ENCODE assay signal across 8 cellular contexts in the genomic region with DNA sequence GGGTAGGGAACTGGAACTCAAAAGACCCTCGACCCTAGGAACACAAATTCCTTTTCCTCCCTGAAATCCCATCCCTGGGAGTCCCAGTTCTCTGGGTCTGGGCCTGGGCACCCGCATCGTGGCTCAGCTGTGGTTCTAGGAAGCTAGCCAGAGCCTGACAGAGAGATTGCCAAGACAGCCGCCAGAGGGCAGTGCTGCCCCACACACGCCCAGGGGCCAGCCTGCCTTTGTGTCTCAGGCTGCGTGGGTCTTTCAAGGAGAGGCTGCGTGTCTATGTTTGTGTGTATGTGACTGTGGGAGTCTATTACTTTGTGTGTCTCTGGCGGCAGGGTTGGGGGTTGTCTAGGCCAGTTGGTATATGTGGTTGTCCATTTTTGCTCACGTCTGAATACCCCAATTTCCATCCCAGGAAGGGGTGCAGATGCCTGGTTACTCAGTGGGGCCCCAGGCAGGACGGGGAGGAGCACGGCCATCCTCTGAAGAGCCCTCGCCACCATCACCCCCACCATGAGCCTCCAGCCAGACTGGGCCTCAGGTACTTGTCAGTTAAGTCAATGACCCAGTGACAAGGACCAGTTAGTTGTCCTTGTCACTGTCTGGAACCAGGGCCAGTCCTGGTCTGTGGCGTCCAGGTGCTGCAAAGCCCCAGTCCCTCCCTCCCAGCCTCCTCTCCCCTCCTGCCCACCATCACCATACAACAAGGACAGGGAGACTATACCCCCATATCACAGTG. TPM values are rescaled to one million over a fixed set of nuclear protein-coding genes. Genes with fewer than 3 reads are reported as not detected.
DNase-seq lines count a peak whose midpoint lies in the region; ATAC-seq and TF ChIP-seq lines count a peak whose summit lies in the region.

No MANE protein-coding gene starts in this region.

- POLR2A ChIA-PET in A673 (lab: Charles Lee; ENCODE audit: low non-redundant PET): no interaction called here
- POLR2A ChIA-PET in naive thymus-derived CD8-positive, alpha-beta T cell (lab: Charles Lee): interaction anchor here (0.5 to 4.7 kb wide), 4 partner anchors 203 to 788 kb away, joined by 3 to 22 read pairs (median 12); a partner anchor contains a TSS

- ATAC-seq in GM18861 (IDR thresholded peaks at IDR 0.05; ENCODE audit: unreplicated experiment): peak; percentile 78
- ATAC-seq in activated T-cell treated with anti-CD3 and anti-CD28 coated beads, Interleukin-2, amount 50 U/mL, for 4 hours: peak; percentile 82 to 84
- ATAC-seq in naive thymus-derived CD8-positive, alpha-beta T cell: peak; percentile 78 to 81
- ATAC-seq in stimulated activated memory B cell treated with anti-CD40 and anti-IgM and Interleukin-4, amounts not matched to agents 10 μg/mL and 1 μg/mL and 100 μg/mL, for 72 hours: peak; percentile 76

- peaks cover 11% of the 10 kb centered on the region for H3K4me1 ChIP-seq in A673 (ENCODE audit: insufficient read depth, low read length, poor library complexity, severe bottlenecking)
- H3K4me1 ChIP-seq in esophagus muscularis mucosa: peaks cover 32 to 36% (median 33%) of the 10 kb centered on the region in 4 donors

- no peaks in the 10 kb centered on the region for H3K36me3 ChIP-seq in A673 (ENCODE audit: insufficient read depth, low read length, poor library complexity, severe bottlenecking)
- no peaks in the 10 kb centered on the region for H3K36me3 ChIP-seq in esophagus muscularis mucosa

- H3K9me3 Mint-ChIP-seq in activated T-cell treated with anti-CD3 and anti-CD28 coated beads, Interleukin-2, amount 50 U/mL, for 4 hours: no peaks in the 10 kb centered on the region
- no peaks in the 10 kb centered on the region for H3K9me3 Mint-ChIP-seq in naive thymus-derived CD8-positive, alpha-beta T cell
- H3K9me3 Mint-ChIP-seq in stimulated activated memory B cell treated with anti-CD40 and anti-IgM and Interleukin-4, amounts not matched to agents 10 μg/mL and 1 μg/mL and 100 μg/mL, for 72 hours: no peaks in the 10 kb centered on the region

- DNase-seq in A673 (ENCODE audit: low spot score) (peak; percentile 79), HuH-7 (ENCODE audit: low spot score) (peak; percentile 92), esophagus muscularis mucosa (ENCODE audit: extremely low spot score) (no peak)
- DNase-seq in activated T-cell treated with anti-CD3 and anti-CD28 coated beads, Interleukin-2, amount 50 U/mL, for 4 hours: peak; percentile 75
- peak; percentile 59 to 89 (median 76) for DNase-seq in naive thymus-derived CD8-positive, alpha-beta T cell

- TF ChIP-seq POLR2A in esophagus muscularis mucosa (IDR thresholded peaks at IDR 0.05; ENCODE audit: low read depth): no peak

- CTCF ChIA-PET in A673 (lab: Charles Lee): interaction anchor here (0.8 to 5.2 kb wide), 6 partner anchors 26 to 579 kb away, joined by 3 to 53 read pairs (median 4); no protein-coding TSS in a partner anchor

- TF ChIP-seq CTCF in A673 (conservative IDR thresholded peaks at IDR 0.05; ENCODE audit: low read depth, low read length): peak; percentile 92
- peak; percentile 95 to 98 (median 96) for TF ChIP-seq CTCF in esophagus muscularis mucosa (IDR thresholded peaks at IDR 0.05)

- H3K27ac ChIP-seq in A673 (ENCODE audit: low read depth, low read length, poor library complexity, severe bottlenecking) (no peak overlapping the region), esophagus muscularis mucosa (replicated peaks in 1 of 4) (no peak overlapping the region)

- peaks cover 19% of the 10 kb centered on the region for H3K4me1 Mint-ChIP-seq in activated T-cell treated with anti-CD3 and anti-CD28 coated beads, Interleukin-2, amount 50 U/mL, for 4 hours (ENCODE audit: low read depth)
- H3K4me1 Mint-ChIP-seq in naive thymus-derived CD8-positive, alpha-beta T cell: peaks cover 9 to 36% (median 29%) of the 10 kb centered on the region in 4 donors
- H3K4me1 Mint-ChIP-seq in stimulated activated memory B cell treated with anti-CD40 and anti-IgM and Interleukin-4, amounts not matched to agents 10 μg/mL and 1 μg/mL and 100 μg/mL, for 72 hours: peaks cover 29% of the 10 kb centered on the region

- BruUV-seq in A673 (replicated peaks; lab: Mats Ljungman, UMichigan): no TSS peak

- intact Hi-C loops in A673 (cut with micrococcal nuclease; ENCODE audit: unreplicated experiment): loop anchor here (1.0 to 2.0 kb wide), 3 partner anchors 27 to 685 kb away; no protein-coding TSS in a partner anchor
- intact Hi-C loops in esophagus muscularis mucosa (cut with DNase I): loop anchor here (1.0 to 2.0 kb wide), 2 partner anchors 225 to 327 kb away; no protein-coding TSS in a partner anchor

- 27% methylated on average over 6 of the region's 13 CpGs for WGBS in esophagus muscularis mucosa

- H3K36me3 Mint-ChIP-seq in activated T-cell treated with anti-CD3 and anti-CD28 coated beads, Interleukin-2, amount 50 U/mL, for 4 hours (ENCODE audit: insufficient read depth): no peaks in the 10 kb centered on the region
- no peaks in the 10 kb centered on the region for H3K36me3 Mint-ChIP-seq in naive thymus-derived CD8-positive, alpha-beta T cell
- H3K36me3 Mint-ChIP-seq in stimulated activated memory B cell treated with anti-CD40 and anti-IgM and Interleukin-4, amounts not matched to agents 10 μg/mL and 1 μg/mL and 100 μg/mL, for 72 hours: no peaks in the 10 kb centered on the region

- peaks cover 33% of the 10 kb centered on the region for H3K27me3 Mint-ChIP-seq in activated T-cell treated with anti-CD3 and anti-CD28 coated beads, Interleukin-2, amount 50 U/mL, for 4 hours (ENCODE audit: low read depth)
- peaks cover 10 to 43% (median 22%) of the 10 kb centered on the region in 5 donors for H3K27me3 Mint-ChIP-seq in naive thymus-derived CD8-positive, alpha-beta T cell
- peaks cover 53% of the 10 kb centered on the region for H3K27me3 Mint-ChIP-seq in stimulated activated memory B cell treated with anti-CD40 and anti-IgM and Interleukin-4, amounts not matched to agents 10 μg/mL and 1 μg/mL and 100 μg/mL, for 72 hours

- no peak for TF ChIP-seq EP300 in esophagus muscularis mucosa (IDR thresholded peaks at IDR 0.05)

- no peaks in the 10 kb centered on the region for H3K9me3 ChIP-seq in A673 (ENCODE audit: low read depth, low read length, poor library complexity, severe bottlenecking)
- H3K9me3 ChIP-seq in esophagus muscularis mucosa: no peaks in the 10 kb centered on the region

- H3K27ac Mint-ChIP-seq in naive thymus-derived CD8-positive, alpha-beta T cell: peak overlapping the region in 5 of 10 donors; percentile 9 to 67 (median 47)
- no peak overlapping the region for H3K27ac Mint-ChIP-seq in stimulated activated memory B cell treated with anti-CD40 and anti-IgM and Interleukin-4, amounts not matched to agents 10 μg/mL and 1 μg/mL and 100 μg/mL, for 72 hours

- no peak overlapping the region for H3K4me3 Mint-ChIP-seq in activated T-cell treated with anti-CD3 and anti-CD28 coated beads, Interleukin-2, amount 50 U/mL, for 4 hours
- H3K4me3 Mint-ChIP-seq in naive thymus-derived CD8-positive, alpha-beta T cell: peak overlapping the region; percentile 40 to 82 (median 66)
- H3K4me3 Mint-ChIP-seq in stimulated activated memory B cell treated with anti-CD40 and anti-IgM and Interleukin-4, amounts not matched to agents 10 μg/mL and 1 μg/mL and 100 μg/mL, for 72 hours: peak overlapping the region; percentile 22

- peaks cover 11% of the 10 kb centered on the region for H3K27me3 ChIP-seq in A673 (replicated peaks; ENCODE audit: insufficient read depth, low read depth, low read length, poor library complexity)
- peaks cover 0 to 23% (median 2%) of the 10 kb centered on the region in 4 donors for H3K27me3 ChIP-seq in esophagus muscularis mucosa

- H3K4me3 ChIP-seq in A673 (ENCODE audit: low read depth, low read length, poor library complexity, severe bottlenecking): no peak overlapping the region
- no peak overlapping the region for H3K4me3 ChIP-seq in esophagus muscularis mucosa

TF ChIP-seq in PFSK-1, 5 proteins besides CTCF, POLR2A, EP300 and RAD21:
- TF ChIP-seq TAF1 (IDR thresholded peaks at IDR 0.05; ENCODE audit: borderline replicate concordance, insufficient read depth, low read length) (no peak), FOXP2 (optimal IDR thresholded peaks at IDR 0.05; ENCODE audit: borderline replicate concordance, extremely low read depth, extremely low read length, insufficient read depth) (peak; percentile 31), POLR2AphosphoS5 (IDR thresholded peaks at IDR 0.05; ENCODE audit: low read depth, low read length) (no peak)

RNA-seq across cellular contexts. Expression of a gene that starts 32.2 kb away (rescaled TPM):
- total RNA-seq in A673 (2021) (3.0 and 5.4 TPM in 2 replicates), esophagus muscularis mucosa (10 to 100 TPM; 20.5 to 41.3 (median 27.6) TPM)
- 4.8 TPM for polyA plus RNA-seq in PFSK-1 (2012; ENCODE audit: insufficient read length, low read depth)
- total RNA-seq in activated T-cell treated with anti-CD3 and anti-CD28 coated beads, Interleukin-2, amount 50 U/mL, for 4 hours: 1 to 10 TPM; 4.2 to 5.1 (median 4.7) TPM
- 1 to 10 TPM; 3.2 to 3.8 TPM for total RNA-seq in naive thymus-derived CD8-positive, alpha-beta T cell
- 1 to 10 TPM; 2.6 to 6.9 (median 6.1) TPM for polyA plus RNA-seq in naive thymus-derived CD8-positive, alpha-beta T cell

RNA-seq across cellular contexts. Expression of a gene that starts 34.3 kb away (rescaled TPM):
- total RNA-seq in A673 (2021) (105 and 107 TPM in 2 replicates), esophagus muscularis mucosa (10 to 100 TPM; 55.7 to 83.3 (median 76.1) TPM)
- polyA plus RNA-seq in PFSK-1 (2012; ENCODE audit: insufficient read length, low read depth): 149 TPM
- total RNA-seq in activated T-cell treated with anti-CD3 and anti-CD28 coated beads, Interleukin-2, amount 50 U/mL, for 4 hours: 10 to 100 TPM; 47.3 to 52.9 (median 50.3) TPM
- total RNA-seq in naive thymus-derived CD8-positive, alpha-beta T cell: 10 to 100 TPM; 18.3 to 20.1 TPM
- 10 to 100 TPM; 63.1 to 89.5 (median 81.4) TPM for polyA plus RNA-seq in naive thymus-derived CD8-positive, alpha-beta T cell

RNA-seq across cellular contexts. Expression of a gene that starts 34.4 kb away (rescaled TPM):
- total RNA-seq in A673 (2021): not detected in 2 replicates
- polyA plus RNA-seq in PFSK-1 (2012; ENCODE audit: insufficient read length, low read depth): not detected
- not detected for total RNA-seq in activated T-cell treated with anti-CD3 and anti-CD28 coated beads, Interleukin-2, amount 50 U/mL, for 4 hours
- 1 to 10 TPM in 2 of 4 donors, not detected in 2; 3.9 to 5.8 TPM for total RNA-seq in esophagus muscularis mucosa
- total RNA-seq in naive thymus-derived CD8-positive, alpha-beta T cell: not detected
- polyA plus RNA-seq in naive thymus-derived CD8-positive, alpha-beta T cell: not detected
